Comparison of ENCODE assay signal across 18 cellular contexts in the genomic region with DNA sequence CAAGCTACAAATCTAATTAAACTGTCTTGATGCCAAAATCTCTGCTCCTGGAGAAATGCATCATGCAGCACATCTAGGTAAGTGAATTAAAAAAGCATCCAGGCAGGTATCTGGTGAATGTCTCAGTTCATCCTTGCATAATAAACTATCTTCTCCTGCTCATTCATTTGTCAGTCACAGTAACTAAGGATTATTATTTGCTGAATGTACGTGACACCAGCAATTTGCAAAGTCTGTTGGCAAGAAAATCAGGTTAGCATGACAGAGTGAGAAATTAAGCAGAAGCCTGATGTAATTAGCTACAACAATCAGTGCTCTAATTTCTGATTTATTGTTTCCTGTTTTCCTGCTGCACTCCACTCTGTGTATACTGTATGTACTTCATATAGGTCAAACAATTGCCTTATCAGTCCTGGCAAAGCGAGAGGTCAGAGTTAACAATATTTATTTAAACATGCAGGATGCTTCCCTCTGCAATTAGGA.
DNase-seq lines count a peak whose midpoint lies in the region; ATAC-seq and TF ChIP-seq lines count a peak whose summit lies in the region.
"Had no signal": no experiment of that assay in that cellular context is flagged by ENCODE, and none has a peak within 500 bp of the region (broad histone marks: within the 10 kb centered on the region; RNA-seq: fewer than 3 reads in every experiment).

No MANE protein-coding gene starts in this region.

- no peaks in the 10 kb centered on the region for H3K79me2 ChIP-seq in neural cell (replicated peaks; ENCODE audit: insufficient read depth, low read length)

- POLR2A ChIA-PET in activated CD8-positive, alpha-beta T cell treated with anti-CD3 and anti-CD28 coated beads for 36 hours (lab: Charles Lee): no interaction called here

- H3F3A ChIP-seq in neural cell (ENCODE audit: insufficient read depth, low read length, poor library complexity, severe bottlenecking): no peaks in the 10 kb centered on the region

- H2AFZ ChIP-seq in neural cell (ENCODE audit: low read depth, low read length): no peak overlapping the region

- H3K4me3 Mint-ChIP-seq in HFFc6: no peak overlapping the region
- no peak overlapping the region for H3K4me3 Mint-ChIP-seq in activated CD8-positive, alpha-beta T cell treated with anti-CD3 and anti-CD28 coated beads for 36 hours
- H3K4me3 Mint-ChIP-seq: IgD-negative memory B cell had no signal

- no peak for TF ChIP-seq CTCF in neural cell (IDR thresholded peaks at IDR 0.05; ENCODE audit: poor library complexity, severe bottlenecking)
- no peak for TF ChIP-seq CTCF in HFFc6 (IDR thresholded peaks at IDR 0.05)
- TF ChIP-seq CTCF in uterus (IDR thresholded peaks at IDR 0.05): no peak
- TF ChIP-seq CTCF in activated CD8-positive, alpha-beta T cell treated with anti-CD3 and anti-CD28 coated beads for 36 hours (IDR thresholded peaks at IDR 0.05): no peak

- H3K27me3 ChIP-seq in neural cell (ENCODE audit: insufficient read depth, low read depth, low read length) (no peaks in the 10 kb centered on the region), uterus (no peaks in the 10 kb centered on the region)
- H3K27me3 ChIP-seq: BLaER1 had no signal

- intact Hi-C loops in uterus (cut with DNase I; ENCODE audit: low total_unique reads): no loop called here
- intact Hi-C loops in activated CD8-positive, alpha-beta T cell treated with anti-CD3 and anti-CD28 coated beads for 36 hours (cut with micrococcal nuclease): no loop called here

- H3K9me3 Mint-ChIP-seq in HFFc6: peaks cover 21% of the 10 kb centered on the region
- H3K9me3 Mint-ChIP-seq in activated CD8-positive, alpha-beta T cell treated with anti-CD3 and anti-CD28 coated beads for 36 hours: no peaks in the 10 kb centered on the region

- H3K36me3 Mint-ChIP-seq in HFFc6 (ENCODE audit: low read depth): no peaks in the 10 kb centered on the region
- no peaks in the 10 kb centered on the region for H3K36me3 Mint-ChIP-seq in activated CD8-positive, alpha-beta T cell treated with anti-CD3 and anti-CD28 coated beads for 36 hours (ENCODE audit: low read depth)
- H3K36me3 Mint-ChIP-seq: IgD-negative memory B cell had no signal

- ATAC-seq in activated CD8-positive, alpha-beta T cell treated with anti-CD3 and anti-CD28 coated beads for 36 hours: no peak

- H3K9ac ChIP-seq in neural cell (ENCODE audit: low read length): no peak overlapping the region
- H3K9ac ChIP-seq: BLaER1 had no signal

- peak; percentile 31 for TF ChIP-seq EP300 in neural cell (conservative IDR thresholded peaks at IDR 0.05; ENCODE audit: poor library complexity, severe bottlenecking)

- H3K4me2 ChIP-seq in neural cell (ENCODE audit: low read length): no peak overlapping the region
- H3K4me2 ChIP-seq: BLaER1 had no signal

- H3K36me3 ChIP-seq in neural cell (ENCODE audit: insufficient read depth, low read length) (no peaks in the 10 kb centered on the region), uterus (no peaks in the 10 kb centered on the region)
- H3K36me3 ChIP-seq: BLaER1 had no signal

- peaks cover 1% of the 10 kb centered on the region; the same call in 1 of the 2 replicates for H3K27me3 Mint-ChIP-seq in HFFc6 (ENCODE audit: insufficient read depth)
- H3K27me3 Mint-ChIP-seq in activated CD8-positive, alpha-beta T cell treated with anti-CD3 and anti-CD28 coated beads for 36 hours: peaks cover 3% of the 10 kb centered on the region
- H3K27me3 Mint-ChIP-seq: IgD-negative memory B cell had no signal

- CTCF ChIA-PET in activated CD8-positive, alpha-beta T cell treated with anti-CD3 and anti-CD28 coated beads for 36 hours (lab: Charles Lee): no interaction called here

- no peaks in the 10 kb centered on the region for H3K9me2 ChIP-seq in neural cell (ENCODE audit: insufficient read depth, low read length)

- H3K9me3 ChIP-seq in neural cell (ENCODE audit: low read length) (no peaks in the 10 kb centered on the region), uterus (no peaks in the 10 kb centered on the region)

- H3K27ac ChIP-seq in neural cell (ENCODE audit: low read length) (no peak overlapping the region), uterus (no peak overlapping the region)
- H3K27ac ChIP-seq: BLaER1, SK-N-MC had no signal

- H3K4me3 ChIP-seq in neural cell (ENCODE audit: low read length): no peak overlapping the region
- no peak overlapping the region for H3K4me3 ChIP-seq in uterus
- H3K4me3 ChIP-seq: BLaER1, SK-N-MC had no signal

- H4K20me1 ChIP-seq in neural cell (ENCODE audit: insufficient read depth): no peaks in the 10 kb centered on the region
- H4K20me1 ChIP-seq: BLaER1 had no signal

- TF ChIP-seq RAD21 in neural cell (conservative IDR thresholded peaks at IDR 0.05): no peak

- no peaks in the 10 kb centered on the region for H3K4me1 Mint-ChIP-seq in HFFc6 (ENCODE audit: low read depth)
- no peaks in the 10 kb centered on the region for H3K4me1 Mint-ChIP-seq in activated CD8-positive, alpha-beta T cell treated with anti-CD3 and anti-CD28 coated beads for 36 hours (ENCODE audit: low read depth)
- H3K4me1 Mint-ChIP-seq: IgD-negative memory B cell had no signal

- no peak for TF ChIP-seq POLR2A in uterus (IDR thresholded peaks at IDR 0.05)

- DNase-seq in NCI-H82 (lab: John Stamatoyannopoulos, UW) (peak; percentile 5), NCI-H82 treated with DMSO at 0.1 percent for 48 hours (lab: John Stamatoyannopoulos, UW; ENCODE audit: unreplicated experiment) (no peak), NCI-H146 (lab: John Stamatoyannopoulos, UW) (peak; percentile 54), SK-N-DZ (ENCODE audit: low spot score) (peak; percentile 100), HFFc6 (no peak), uterus (no peak)
- DNase-seq in activated CD8-positive, alpha-beta T cell treated with anti-CD3 and anti-CD28 coated beads for 36 hours: no peak
- DNase-seq: 8988T, Kasumi-1, MM.1S, NCI-H1092 treated with DMSO at 0.1 percent for 48 hours, NCI-H2029 treated with DMSO at 0.1 percent for 48 hours, NCI-H524 treated with DMSO at 0.1 percent for 48 hours, T-helper 1 cell had no signal

- no peak overlapping the region for H3K27ac Mint-ChIP-seq in HFFc6
- no peak overlapping the region for H3K27ac Mint-ChIP-seq in activated CD8-positive, alpha-beta T cell treated with anti-CD3 and anti-CD28 coated beads for 36 hours
- H3K27ac Mint-ChIP-seq: IgD-negative memory B cell had no signal

- no peaks in the 10 kb centered on the region for H3K4me1 ChIP-seq in uterus
- H3K4me1 ChIP-seq: BLaER1 had no signal

TF ChIP-seq in neural cell, 6 proteins besides CTCF, POLR2A, EP300 and RAD21:
- no peak for TF ChIP-seq SMC3 (conservative IDR thresholded peaks at IDR 0.05; ENCODE audit: poor library complexity)
- peak; percentile 39 for TF ChIP-seq POLR2AphosphoS5 (IDR thresholded peaks at IDR 0.05)
- TF ChIP-seq, protein P1, sequence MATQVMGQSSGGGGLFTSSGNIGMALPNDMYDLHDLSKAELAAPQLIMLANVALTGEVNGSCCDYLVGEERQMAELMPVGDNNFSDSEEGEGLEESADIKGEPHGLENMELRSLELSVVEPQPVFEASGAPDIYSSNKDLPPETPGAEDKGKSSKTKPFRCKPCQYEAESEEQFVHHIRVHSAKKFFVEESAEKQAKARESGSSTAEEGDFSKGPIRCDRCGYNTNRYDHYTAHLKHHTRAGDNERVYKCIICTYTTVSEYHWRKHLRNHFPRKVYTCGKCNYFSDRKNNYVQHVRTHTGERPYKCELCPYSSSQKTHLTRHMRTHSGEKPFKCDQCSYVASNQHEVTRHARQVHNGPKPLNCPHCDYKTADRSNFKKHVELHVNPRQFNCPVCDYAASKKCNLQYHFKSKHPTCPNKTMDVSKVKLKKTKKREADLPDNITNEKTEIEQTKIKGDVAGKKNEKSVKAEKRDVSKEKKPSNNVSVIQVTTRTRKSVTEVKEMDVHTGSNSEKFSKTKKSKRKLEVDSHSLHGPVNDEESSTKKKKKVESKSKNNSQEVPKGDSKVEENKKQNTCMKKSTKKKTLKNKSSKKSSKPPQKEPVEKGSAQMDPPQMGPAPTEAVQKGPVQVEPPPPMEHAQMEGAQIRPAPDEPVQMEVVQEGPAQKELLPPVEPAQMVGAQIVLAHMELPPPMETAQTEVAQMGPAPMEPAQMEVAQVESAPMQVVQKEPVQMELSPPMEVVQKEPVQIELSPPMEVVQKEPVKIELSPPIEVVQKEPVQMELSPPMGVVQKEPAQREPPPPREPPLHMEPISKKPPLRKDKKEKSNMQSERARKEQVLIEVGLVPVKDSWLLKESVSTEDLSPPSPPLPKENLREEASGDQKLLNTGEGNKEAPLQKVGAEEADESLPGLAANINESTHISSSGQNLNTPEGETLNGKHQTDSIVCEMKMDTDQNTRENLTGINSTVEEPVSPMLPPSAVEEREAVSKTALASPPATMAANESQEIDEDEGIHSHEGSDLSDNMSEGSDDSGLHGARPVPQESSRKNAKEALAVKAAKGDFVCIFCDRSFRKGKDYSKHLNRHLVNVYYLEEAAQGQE (IDR thresholded peaks at IDR 0.05; ENCODE audit: borderline replicate concordance): no peak
- TF ChIP-seq TAF1 (IDR thresholded peaks at IDR 0.05; ENCODE audit: low read depth): no peak
- no peak for TF ChIP-seq EZH2 (IDR thresholded peaks at IDR 0.05; ENCODE audit: borderline replicate concordance, insufficient read depth, low read length, poor library complexity, severe bottlenecking)
- TF ChIP-seq MXI1 (conservative IDR thresholded peaks at IDR 0.05; ENCODE audit: poor library complexity, severe bottlenecking): no peak

Comparison
In these comparisons a context has a peak if more than half of its experiments do, and no peak if none do; other contexts are left out.
1. DNase-seq: peak in NCI-H82 (single experiment), NCI-H146 (single experiment) and SK-N-DZ (single experiment); none in NCI-H82 treated with DMSO at 0.1 percent for 48 hours (single experiment), HFFc6 (single experiment), uterus (0 of 2) and activated CD8-positive, alpha-beta T cell treated with anti-CD3 and anti-CD28 coated beads for 36 hours (single experiment).